In genomic region chr16:84754353-84754856, GRCh38 we compare ENCODE assay signal across 9 cellular contexts. TPM values are rescaled to one million over a fixed set of nuclear protein-coding genes. Genes with fewer than 3 reads are reported as not detected.
DNase-seq lines count a peak whose midpoint lies in the region; ATAC-seq, FAIRE-seq and TF ChIP-seq lines count a peak whose summit lies in the region.
"Had no signal": no experiment of that assay in that cellular context is flagged by ENCODE, and none has a peak within 500 bp of the region (broad histone marks: within the 10 kb centered on the region; RNA-seq: fewer than 3 reads in every experiment).

No MANE protein-coding gene starts in this region.

- H3K4me1 Mint-ChIP-seq in CD4-positive, CD25-positive, alpha-beta regulatory T cell: peaks cover 49 to 87% (median 69%) of the 10 kb centered on the region in 4 donors

- no peak for FAIRE-seq in urothelium cell line (lab: Jason Lieb, UNC)

- ATAC-seq in CD4-positive, CD25-positive, alpha-beta regulatory T cell (ENCODE audit: low read depth in 2 of 2): peak; percentile 80 to 85
- ATAC-seq in GM19463 (IDR thresholded peaks at IDR 0.05; ENCODE audit: unreplicated experiment): peak; percentile 60

- peak overlapping the region; percentile 64 for H3K4me3 ChIP-seq in CD4-positive, CD25-positive, alpha-beta regulatory T cell (ENCODE audit: low read depth, low read length)
- H3K4me3 ChIP-seq in LNCaP clone FGC (ENCODE audit: low read depth, low read length): no peak overlapping the region
- H3K4me3 ChIP-seq in fibroblast of villous mesenchyme (ENCODE audit: low read depth, low read length): no peak overlapping the region
- H3K4me3 ChIP-seq: SK-N-MC had no signal

- H3K36me3 ChIP-seq in CD4-positive, CD25-positive, alpha-beta regulatory T cell (ENCODE audit: control insufficient read depth, insufficient read depth, low read length): peaks cover 5% of the 10 kb centered on the region

- H3K9me3 Mint-ChIP-seq in CD4-positive, CD25-positive, alpha-beta regulatory T cell: no peaks in the 10 kb centered on the region

- H3K9me3 ChIP-seq in CD4-positive, CD25-positive, alpha-beta regulatory T cell (ENCODE audit: control insufficient read depth in 2 of 2, low read length in 2 of 2): no peaks in the 10 kb centered on the region

- H3K27me3 Mint-ChIP-seq in CD4-positive, CD25-positive, alpha-beta regulatory T cell: no peaks in the 10 kb centered on the region

- peak overlapping the region; percentile 31 to 80 (median 61) for H3K27ac Mint-ChIP-seq in CD4-positive, CD25-positive, alpha-beta regulatory T cell

- H3K36me3 Mint-ChIP-seq in CD4-positive, CD25-positive, alpha-beta regulatory T cell: peaks cover 8% of the 10 kb centered on the region

- peak overlapping the region; percentile 28 for H3K27ac ChIP-seq in CD4-positive, CD25-positive, alpha-beta regulatory T cell (ENCODE audit: insufficient read depth, low read length, poor library complexity, severe bottlenecking)
- H3K27ac ChIP-seq: SK-N-MC had no signal

- TF ChIP-seq CTCF in LNCaP clone FGC (IDR thresholded peaks at IDR 0.05; ENCODE audit: control insufficient read depth, extremely low read depth, insufficient read depth): peak; percentile 73
- peak; percentile 81 for TF ChIP-seq CTCF in fibroblast of villous mesenchyme (IDR thresholded peaks at IDR 0.05; ENCODE audit: insufficient read depth, low read depth, low read length)

- DNase-seq in CD4-positive, CD25-positive, alpha-beta regulatory T cell: peak; percentile 65 to 92 (median 81)
- peak; percentile 77 for DNase-seq in LNCaP clone FGC (ENCODE audit: low read depth)
- DNase-seq in RPMI8226: peak; percentile 74
- peak; percentile 46 for DNase-seq in activated gamma-delta T cell treated with anti-CD3 and anti-CD28 coated beads, Interleukin-2, amount 50 U/mL, for 16 hours (ENCODE audit: low read depth)
- DNase-seq in fibroblast of villous mesenchyme (ENCODE audit: low read depth): peak; percentile 96
- peak in 36 of 56 donors; percentile 8 to 74 (median 32) for DNase-seq in nucleus accumbens (lab: John Stamatoyannopoulos, UW)
- peak; percentile 72 for DNase-seq in urothelium cell line (ENCODE audit: low spot score)

- peak overlapping the region; percentile 16 to 84 (median 63) for H3K4me3 Mint-ChIP-seq in CD4-positive, CD25-positive, alpha-beta regulatory T cell

- H3K4me1 ChIP-seq in CD4-positive, CD25-positive, alpha-beta regulatory T cell (ENCODE audit: control insufficient read depth, insufficient read depth, low read length, poor library complexity, severe bottlenecking): peaks cover 55% of the 10 kb centered on the region

- H3K27me3 ChIP-seq in CD4-positive, CD25-positive, alpha-beta regulatory T cell (ENCODE audit: control insufficient read depth, insufficient read depth, low read length): no peaks in the 10 kb centered on the region

RNA-seq across cellular contexts. Expression of gene USP10, which starts 54.6 kb away (rescaled TPM):
- total RNA-seq in CD4-positive, CD25-positive, alpha-beta regulatory T cell: 112 TPM
- polyA plus RNA-seq in CD4-positive, CD25-positive, alpha-beta regulatory T cell: 10 to 100 TPM; 64.0 to 95.1 (median 79.0) TPM
- 53.1 and 65.2 TPM in 2 replicates for total RNA-seq in fibroblast of villous mesenchyme

Comparison
In these comparisons a context has a peak if more than half of its experiments do, and no peak if none do; other contexts are left out.
1. DNase-seq: peak in every context shown above with its lines; median percentile 96 in fibroblast of villous mesenchyme; 81 in CD4-positive, CD25-positive, alpha-beta regulatory T cell; 77 in LNCaP clone FGC; 74 in RPMI8226; 72 in urothelium cell line; 46 in activated gamma-delta T cell treated with anti-CD3 and anti-CD28 coated beads, Interleukin-2, amount 50 U/mL, for 16 hours; 32 in nucleus accumbens.